2 cellular contexts compared by ENCODE assay signal in the genomic region with DNA sequence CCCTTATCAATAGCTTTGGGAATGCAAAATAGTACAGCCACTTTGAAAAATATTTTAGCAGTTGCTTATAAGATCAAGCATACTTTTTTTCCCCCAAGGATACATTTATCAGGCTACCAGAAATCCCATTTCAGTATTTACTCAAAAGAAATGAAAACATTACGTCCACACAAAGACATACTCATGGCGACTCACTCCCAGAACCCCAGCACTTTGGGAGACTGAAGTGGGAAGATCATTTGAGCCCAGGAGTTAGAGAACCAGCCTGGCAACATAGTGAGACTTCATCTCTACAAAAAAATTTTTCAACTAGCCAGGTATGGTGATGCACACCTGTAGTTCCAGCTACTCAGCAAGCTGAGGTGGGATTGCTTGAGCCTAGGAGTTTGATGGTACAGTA.
TF ChIP-seq lines count a peak whose summit lies in the region.

No MANE protein-coding gene starts in this region.

TF ChIP-seq in GM12878, 131 proteins besides CTCF, POLR2A, EP300 and RAD21:
- TF ChIP-seq ZZZ3 (IDR thresholded peaks at IDR 0.05; ENCODE audit: control insufficient read depth, insufficient read length, low read depth), result no peak
- TF ChIP-seq CBX5 (IDR thresholded peaks at IDR 0.05; ENCODE audit: low read depth), result no peak
- TF ChIP-seq, protein P1, sequence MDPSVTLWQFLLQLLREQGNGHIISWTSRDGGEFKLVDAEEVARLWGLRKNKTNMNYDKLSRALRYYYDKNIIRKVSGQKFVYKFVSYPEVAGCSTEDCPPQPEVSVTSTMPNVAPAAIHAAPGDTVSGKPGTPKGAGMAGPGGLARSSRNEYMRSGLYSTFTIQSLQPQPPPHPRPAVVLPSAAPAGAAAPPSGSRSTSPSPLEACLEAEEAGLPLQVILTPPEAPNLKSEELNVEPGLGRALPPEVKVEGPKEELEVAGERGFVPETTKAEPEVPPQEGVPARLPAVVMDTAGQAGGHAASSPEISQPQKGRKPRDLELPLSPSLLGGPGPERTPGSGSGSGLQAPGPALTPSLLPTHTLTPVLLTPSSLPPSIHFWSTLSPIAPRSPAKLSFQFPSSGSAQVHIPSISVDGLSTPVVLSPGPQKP (IDR thresholded peaks at IDR 0.05; ENCODE audit: low read depth, low read length), result no peak
- no peak for TF ChIP-seq YY1 (IDR thresholded peaks at IDR 0.05; ENCODE audit: low read depth, low read length)
- TF ChIP-seq STAT1 (conservative IDR thresholded peaks at IDR 0.05), result no peak
- no peak for TF ChIP-seq NR2C1 (IDR thresholded peaks at IDR 0.05)
- no peak for TF ChIP-seq CHD2 (IDR thresholded peaks at IDR 0.05; ENCODE audit: borderline replicate concordance, low read depth, low read length)
- TF ChIP-seq HDAC2 (IDR thresholded peaks at IDR 0.05), result no peak
- no peak for TF ChIP-seq CHD4 (IDR thresholded peaks at IDR 0.05)
- no peak for TF ChIP-seq ZSCAN29 (IDR thresholded peaks at IDR 0.05)
- no peak for TF ChIP-seq PAX5 (IDR thresholded peaks at IDR 0.05; ENCODE audit: borderline replicate concordance, low read depth, low read length)
- TF ChIP-seq LARP7 (IDR thresholded peaks at IDR 0.05), result no peak
- no peak for TF ChIP-seq PML (IDR thresholded peaks at IDR 0.05; ENCODE audit: low read length)
- TF ChIP-seq, protein P2, sequence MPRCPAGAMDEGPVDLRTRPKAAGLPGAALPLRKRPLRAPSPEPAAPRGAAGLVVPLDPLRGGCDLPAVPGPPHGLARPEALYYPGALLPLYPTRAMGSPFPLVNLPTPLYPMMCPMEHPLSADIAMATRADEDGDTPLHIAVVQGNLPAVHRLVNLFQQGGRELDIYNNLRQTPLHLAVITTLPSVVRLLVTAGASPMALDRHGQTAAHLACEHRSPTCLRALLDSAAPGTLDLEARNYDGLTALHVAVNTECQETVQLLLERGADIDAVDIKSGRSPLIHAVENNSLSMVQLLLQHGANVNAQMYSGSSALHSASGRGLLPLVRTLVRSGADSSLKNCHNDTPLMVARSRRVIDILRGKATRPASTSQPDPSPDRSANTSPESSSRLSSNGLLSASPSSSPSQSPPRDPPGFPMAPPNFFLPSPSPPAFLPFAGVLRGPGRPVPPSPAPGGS (IDR thresholded peaks at IDR 0.05; ENCODE audit: borderline replicate concordance, insufficient read depth, low read depth, low read length, poor library complexity, severe bottlenecking), result no peak
- no peak for TF ChIP-seq NRF1 (conservative IDR thresholded peaks at IDR 0.05; ENCODE audit: low read depth, low read length)
- no peak for TF ChIP-seq JUND (IDR thresholded peaks at IDR 0.05; ENCODE audit: low read depth, low read length)
- TF ChIP-seq FOXM1 (IDR thresholded peaks at IDR 0.05; ENCODE audit: low read depth, low read length), result no peak
- TF ChIP-seq, protein P3, sequence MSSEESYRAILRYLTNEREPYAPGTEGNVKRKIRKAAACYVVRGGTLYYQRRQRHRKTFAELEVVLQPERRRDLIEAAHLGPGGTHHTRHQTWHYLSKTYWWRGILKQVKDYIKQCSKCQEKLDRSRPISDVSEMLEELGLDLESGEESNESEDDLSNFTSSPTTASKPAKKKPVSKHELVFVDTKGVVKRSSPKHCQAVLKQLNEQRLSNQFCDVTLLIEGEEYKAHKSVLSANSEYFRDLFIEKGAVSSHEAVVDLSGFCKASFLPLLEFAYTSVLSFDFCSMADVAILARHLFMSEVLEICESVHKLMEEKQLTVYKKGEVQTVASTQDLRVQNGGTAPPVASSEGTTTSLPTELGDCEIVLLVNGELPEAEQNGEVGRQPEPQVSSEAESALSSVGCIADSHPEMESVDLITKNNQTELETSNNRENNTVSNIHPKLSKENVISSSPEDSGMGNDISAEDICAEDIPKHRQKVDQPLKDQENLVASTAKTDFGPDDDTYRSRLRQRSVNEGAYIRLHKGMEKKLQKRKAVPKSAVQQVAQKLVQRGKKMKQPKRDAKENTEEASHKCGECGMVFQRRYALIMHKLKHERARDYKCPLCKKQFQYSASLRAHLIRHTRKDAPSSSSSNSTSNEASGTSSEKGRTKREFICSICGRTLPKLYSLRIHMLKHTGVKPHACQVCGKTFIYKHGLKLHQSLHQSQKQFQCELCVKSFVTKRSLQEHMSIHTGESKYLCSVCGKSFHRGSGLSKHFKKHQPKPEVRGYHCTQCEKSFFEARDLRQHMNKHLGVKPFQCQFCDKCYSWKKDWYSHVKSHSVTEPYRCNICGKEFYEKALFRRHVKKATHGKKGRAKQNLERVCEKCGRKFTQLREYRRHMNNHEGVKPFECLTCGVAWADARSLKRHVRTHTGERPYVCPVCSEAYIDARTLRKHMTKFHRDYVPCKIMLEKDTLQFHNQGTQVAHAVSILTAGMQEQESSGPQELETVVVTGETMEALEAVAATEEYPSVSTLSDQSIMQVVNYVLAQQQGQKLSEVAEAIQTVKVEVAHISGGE (CRISPR knock-in tag; IDR thresholded peaks at IDR 0.05), result no peak
- no peak for TF ChIP-seq RUNX3 (IDR thresholded peaks at IDR 0.05; ENCODE audit: low read length)
- TF ChIP-seq, protein P4, sequence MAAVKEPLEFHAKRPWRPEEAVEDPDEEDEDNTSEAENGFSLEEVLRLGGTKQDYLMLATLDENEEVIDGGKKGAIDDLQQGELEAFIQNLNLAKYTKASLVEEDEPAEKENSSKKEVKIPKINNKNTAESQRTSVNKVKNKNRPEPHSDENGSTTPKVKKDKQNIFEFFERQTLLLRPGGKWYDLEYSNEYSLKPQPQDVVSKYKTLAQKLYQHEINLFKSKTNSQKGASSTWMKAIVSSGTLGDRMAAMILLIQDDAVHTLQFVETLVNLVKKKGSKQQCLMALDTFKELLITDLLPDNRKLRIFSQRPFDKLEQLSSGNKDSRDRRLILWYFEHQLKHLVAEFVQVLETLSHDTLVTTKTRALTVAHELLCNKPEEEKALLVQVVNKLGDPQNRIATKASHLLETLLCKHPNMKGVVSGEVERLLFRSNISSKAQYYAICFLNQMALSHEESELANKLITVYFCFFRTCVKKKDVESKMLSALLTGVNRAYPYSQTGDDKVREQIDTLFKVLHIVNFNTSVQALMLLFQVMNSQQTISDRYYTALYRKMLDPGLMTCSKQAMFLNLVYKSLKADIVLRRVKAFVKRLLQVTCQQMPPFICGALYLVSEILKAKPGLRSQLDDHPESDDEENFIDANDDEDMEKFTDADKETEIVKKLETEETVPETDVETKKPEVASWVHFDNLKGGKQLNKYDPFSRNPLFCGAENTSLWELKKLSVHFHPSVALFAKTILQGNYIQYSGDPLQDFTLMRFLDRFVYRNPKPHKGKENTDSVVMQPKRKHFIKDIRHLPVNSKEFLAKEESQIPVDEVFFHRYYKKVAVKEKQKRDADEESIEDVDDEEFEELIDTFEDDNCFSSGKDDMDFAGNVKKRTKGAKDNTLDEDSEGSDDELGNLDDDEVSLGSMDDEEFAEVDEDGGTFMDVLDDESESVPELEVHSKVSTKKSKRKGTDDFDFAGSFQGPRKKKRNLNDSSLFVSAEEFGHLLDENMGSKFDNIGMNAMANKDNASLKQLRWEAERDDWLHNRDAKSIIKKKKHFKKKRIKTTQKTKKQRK (IDR thresholded peaks at IDR 0.05; ENCODE audit: low read depth, low read length), result no peak

TF ChIP-seq in WTC11, 78 proteins besides CTCF, POLR2A, EP300 and RAD21:
- TF ChIP-seq MYBL2 (CRISPR knock-in tag; IDR thresholded peaks at IDR 0.05) (no peak), RORB (CRISPR knock-in tag; IDR thresholded peaks at IDR 0.05) (no peak), FOXJ3 (CRISPR knock-in tag; IDR thresholded peaks at IDR 0.05; ENCODE audit: borderline replicate concordance) (no peak)
